In genomic region chr1:117613969-117614865, GRCh38 we compare ENCODE assay signal across 18 cellular contexts. TPM values are rescaled to one million over a fixed set of nuclear protein-coding genes. Genes with fewer than 3 reads are reported as not detected.
A peak's percentile ranks its signal among the peaks of the same experiment; 100 is the strongest.
DNase-seq lines count a peak whose midpoint lies in the region; ATAC-seq, FAIRE-seq and TF ChIP-seq lines count a peak whose summit lies in the region.
"Had no signal": no experiment of that assay in that cellular context is flagged by ENCODE, and none has a peak within 500 bp of the region (broad histone marks: within the 10 kb centered on the region; RNA-seq: fewer than 3 reads in every experiment).

No MANE protein-coding gene starts in this region.

- no peak for FAIRE-seq in HTR-8/SVneo (lab: Jason Lieb, UNC)
- FAIRE-seq: A204.1, endometrium, G401.6 had no signal

- H3K36me3 ChIP-seq in mucosa of descending colon (ENCODE audit: low read depth) (no peaks in the 10 kb centered on the region), stomach (no peaks in the 10 kb centered on the region)
- H3K36me3 ChIP-seq: right atrium auricular region had no signal

- TF ChIP-seq CTCF in mucosa of descending colon (IDR thresholded peaks at IDR 0.05) (no peak), stomach (IDR thresholded peaks at IDR 0.05) (no peak)

- TF ChIP-seq EP300 in stomach (IDR thresholded peaks at IDR 0.05): no peak

- intact Hi-C loops in activated T-helper 1 cell treated with anti-CD3 and anti-CD28 coated beads, Interleukin-12 subunit alpha, Interleukin-12 subunit beta, Interleukin-2, Interleukin-4 antibody, amounts not matched to agents 30 ng/mL and 10 ng/mL and 1 ng/mL, durations not matched to agents 14 hours and 24 hours and 36 hours (cut with micrococcal nuclease): loop anchor here (2.0 kb wide), 1 partner anchor 27 kb away; no protein-coding TSS in a partner anchor
- intact Hi-C loops in mucosa of descending colon (cut with DNase I, micrococcal nuclease): loop anchor here in 1 of 2 donors (10.0 kb wide), 1 partner anchor 61 kb away; no protein-coding TSS in a partner anchor
- intact Hi-C loops in stomach (cut with DNase I; ENCODE audit: low total_unique reads): no loop called here

- no peaks in the 10 kb centered on the region for H3K9me3 Mint-ChIP-seq in activated T-helper 1 cell treated with anti-CD3 and anti-CD28 coated beads, Interleukin-12 subunit alpha, Interleukin-12 subunit beta, Interleukin-2, Interleukin-4 antibody, amounts not matched to agents 30 ng/mL and 10 ng/mL and 1 ng/mL, durations not matched to agents 14 hours and 24 hours and 36 hours
- H3K9me3 Mint-ChIP-seq: activated naive CD4-positive, alpha-beta T cell treated with anti-CD3 and anti-CD28 coated beads for 36 hours; CD8-positive, alpha-beta T cell had no signal

- peaks cover 4% of the 10 kb centered on the region for H3K27me3 Mint-ChIP-seq in activated T-helper 1 cell treated with anti-CD3 and anti-CD28 coated beads, Interleukin-12 subunit alpha, Interleukin-12 subunit beta, Interleukin-2, Interleukin-4 antibody, amounts not matched to agents 30 ng/mL and 10 ng/mL and 1 ng/mL, durations not matched to agents 14 hours and 24 hours and 36 hours (ENCODE audit: insufficient read depth)

- peak overlapping the region; percentile 7 to 96 (median 61) for H3K27ac ChIP-seq in stomach
- H3K27ac ChIP-seq: SK-N-MC had no signal

- peaks cover 35% of the 10 kb centered on the region for H3K36me3 Mint-ChIP-seq in activated T-helper 1 cell treated with anti-CD3 and anti-CD28 coated beads, Interleukin-12 subunit alpha, Interleukin-12 subunit beta, Interleukin-2, Interleukin-4 antibody, amounts not matched to agents 30 ng/mL and 10 ng/mL and 1 ng/mL, durations not matched to agents 14 hours and 24 hours and 36 hours (ENCODE audit: low read depth)

- no peak overlapping the region for H3K27ac Mint-ChIP-seq in activated T-helper 1 cell treated with anti-CD3 and anti-CD28 coated beads, Interleukin-12 subunit alpha, Interleukin-12 subunit beta, Interleukin-2, Interleukin-4 antibody, amounts not matched to agents 30 ng/mL and 10 ng/mL and 1 ng/mL, durations not matched to agents 14 hours and 24 hours and 36 hours
- H3K27ac Mint-ChIP-seq: activated naive CD4-positive, alpha-beta T cell treated with anti-CD3 and anti-CD28 coated beads for 36 hours; CD8-positive, alpha-beta T cell had no signal

- H3K4me1 ChIP-seq in mucosa of descending colon (ENCODE audit: low read depth) (peaks cover 52% of the 10 kb centered on the region), stomach (peaks cover 68 to 97% (median 82%) of the 10 kb centered on the region in 4 donors)

- peak; percentile 22 for DNase-seq in activated CD8-positive, alpha-beta memory T cell treated with anti-CD3 and anti-CD28 coated beads, Interleukin-2, amount 50 U/mL, for 48 hours
- DNase-seq in activated CD8-positive, alpha-beta memory T cell treated with anti-CD3 and anti-CD28 coated beads for 24 hours: no peak
- no peak for DNase-seq in activated T-helper 1 cell treated with anti-CD3 and anti-CD28 coated beads, Interleukin-12 subunit alpha, Interleukin-12 subunit beta, Interleukin-2, Interleukin-4 antibody, amounts not matched to agents 30 ng/mL and 10 ng/mL and 1 ng/mL, durations not matched to agents 14 hours and 24 hours and 36 hours (ENCODE audit: low spot score)
- DNase-seq in mucosa of descending colon (no peak), stomach (no peak), NCI-H1694 (lab: John Stamatoyannopoulos, UW) (no peak), HTR-8/SVneo (ENCODE audit: insufficient read length, low spot score) (no peak)
- no peak for DNase-seq in activated CD4-positive, alpha-beta T cell treated with anti-CD3 and anti-CD28 coated beads for 1 hour
- DNase-seq: activated naive CD4-positive, alpha-beta T cell treated with anti-CD3 and anti-CD28 coated beads for 36 hours; foreskin melanocyte; NCI-H1105; stimulated activated naive CD4-positive, alpha-beta T cell had no signal

- 28 to 55% (median 46%) methylated on average over 10 of the region's 10 CpGs for WGBS in stomach, 5 donors

- H3K4me3 Mint-ChIP-seq in activated T-helper 1 cell treated with anti-CD3 and anti-CD28 coated beads, Interleukin-12 subunit alpha, Interleukin-12 subunit beta, Interleukin-2, Interleukin-4 antibody, amounts not matched to agents 30 ng/mL and 10 ng/mL and 1 ng/mL, durations not matched to agents 14 hours and 24 hours and 36 hours: peak overlapping the region; percentile 12
- H3K4me3 Mint-ChIP-seq: activated naive CD4-positive, alpha-beta T cell treated with anti-CD3 and anti-CD28 coated beads for 36 hours had no signal

- peak; percentile 49 for ATAC-seq in mucosa of descending colon
- ATAC-seq: CD8-positive, alpha-beta T cell had no signal

- H3K27me3 ChIP-seq in stomach: no peaks in the 10 kb centered on the region
- H3K27me3 ChIP-seq: right atrium auricular region had no signal

- peaks cover 82% of the 10 kb centered on the region for H3K4me1 Mint-ChIP-seq in activated T-helper 1 cell treated with anti-CD3 and anti-CD28 coated beads, Interleukin-12 subunit alpha, Interleukin-12 subunit beta, Interleukin-2, Interleukin-4 antibody, amounts not matched to agents 30 ng/mL and 10 ng/mL and 1 ng/mL, durations not matched to agents 14 hours and 24 hours and 36 hours (ENCODE audit: low read depth)

- H3K9me3 ChIP-seq in mucosa of descending colon (no peaks in the 10 kb centered on the region), stomach (no peaks in the 10 kb centered on the region)
- H3K9me3 ChIP-seq: right atrium auricular region had no signal

- H3K4me3 ChIP-seq in mucosa of descending colon: no peak overlapping the region
- peak overlapping the region in 1 of 4 donors; percentile 29 for H3K4me3 ChIP-seq in stomach
- H3K4me3 ChIP-seq: right atrium auricular region, SK-N-MC had no signal

- TF ChIP-seq POLR2A in stomach (IDR thresholded peaks at IDR 0.05): no peak

RNA-seq across cellular contexts. Expression of gene TENT5C, which starts 8.4 kb away (rescaled TPM):
- 4.9 and 5.2 TPM in 2 replicates for total RNA-seq in activated T-helper 1 cell treated with anti-CD3 and anti-CD28 coated beads, Interleukin-12 subunit alpha, Interleukin-12 subunit beta, Interleukin-2, Interleukin-4 antibody, amounts not matched to agents 30 ng/mL and 10 ng/mL and 1 ng/mL, durations not matched to agents 14 hours and 24 hours and 36 hours
- total RNA-seq in mucosa of descending colon (10 to 100 TPM; 16.5 to 37.4 (median 32.1) TPM), stomach (10 to 100 TPM in 4 of 5 donors, 1 to 10 TPM in 1; 9.0 to 28.1 (median 14.7) TPM)
- 1 to 10 TPM; 6.0 to 9.5 (median 8.3) TPM for polyA plus RNA-seq in stomach
